In the genomic region with DNA sequence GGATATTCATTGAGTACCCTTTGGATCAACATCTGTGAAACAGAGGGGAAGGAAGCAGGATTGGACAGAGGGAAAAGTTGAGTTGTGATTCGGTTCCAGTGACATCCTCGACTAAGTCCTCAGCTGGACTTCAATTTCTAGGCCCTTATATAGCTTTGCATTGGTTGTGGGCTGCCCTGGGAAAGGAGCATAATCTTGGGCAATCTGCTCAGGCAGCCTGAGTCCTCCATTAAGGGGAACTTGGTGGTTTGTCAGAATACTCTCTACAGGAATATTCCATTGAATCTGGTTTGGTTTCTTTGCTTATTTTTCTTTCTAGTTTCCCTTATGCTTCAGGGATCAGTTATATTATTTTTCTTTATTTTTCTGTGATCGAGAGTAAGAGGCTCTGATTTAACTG, we compare ENCODE assay signal across 1 cellular context.
TF ChIP-seq lines count a peak whose summit lies in the region.

No MANE protein-coding gene starts in this region.

TF ChIP-seq in HepG2, 621 proteins besides CTCF, POLR2A, EP300 and RAD21 (continued from another document):
- TF ChIP-seq, protein P1, sequence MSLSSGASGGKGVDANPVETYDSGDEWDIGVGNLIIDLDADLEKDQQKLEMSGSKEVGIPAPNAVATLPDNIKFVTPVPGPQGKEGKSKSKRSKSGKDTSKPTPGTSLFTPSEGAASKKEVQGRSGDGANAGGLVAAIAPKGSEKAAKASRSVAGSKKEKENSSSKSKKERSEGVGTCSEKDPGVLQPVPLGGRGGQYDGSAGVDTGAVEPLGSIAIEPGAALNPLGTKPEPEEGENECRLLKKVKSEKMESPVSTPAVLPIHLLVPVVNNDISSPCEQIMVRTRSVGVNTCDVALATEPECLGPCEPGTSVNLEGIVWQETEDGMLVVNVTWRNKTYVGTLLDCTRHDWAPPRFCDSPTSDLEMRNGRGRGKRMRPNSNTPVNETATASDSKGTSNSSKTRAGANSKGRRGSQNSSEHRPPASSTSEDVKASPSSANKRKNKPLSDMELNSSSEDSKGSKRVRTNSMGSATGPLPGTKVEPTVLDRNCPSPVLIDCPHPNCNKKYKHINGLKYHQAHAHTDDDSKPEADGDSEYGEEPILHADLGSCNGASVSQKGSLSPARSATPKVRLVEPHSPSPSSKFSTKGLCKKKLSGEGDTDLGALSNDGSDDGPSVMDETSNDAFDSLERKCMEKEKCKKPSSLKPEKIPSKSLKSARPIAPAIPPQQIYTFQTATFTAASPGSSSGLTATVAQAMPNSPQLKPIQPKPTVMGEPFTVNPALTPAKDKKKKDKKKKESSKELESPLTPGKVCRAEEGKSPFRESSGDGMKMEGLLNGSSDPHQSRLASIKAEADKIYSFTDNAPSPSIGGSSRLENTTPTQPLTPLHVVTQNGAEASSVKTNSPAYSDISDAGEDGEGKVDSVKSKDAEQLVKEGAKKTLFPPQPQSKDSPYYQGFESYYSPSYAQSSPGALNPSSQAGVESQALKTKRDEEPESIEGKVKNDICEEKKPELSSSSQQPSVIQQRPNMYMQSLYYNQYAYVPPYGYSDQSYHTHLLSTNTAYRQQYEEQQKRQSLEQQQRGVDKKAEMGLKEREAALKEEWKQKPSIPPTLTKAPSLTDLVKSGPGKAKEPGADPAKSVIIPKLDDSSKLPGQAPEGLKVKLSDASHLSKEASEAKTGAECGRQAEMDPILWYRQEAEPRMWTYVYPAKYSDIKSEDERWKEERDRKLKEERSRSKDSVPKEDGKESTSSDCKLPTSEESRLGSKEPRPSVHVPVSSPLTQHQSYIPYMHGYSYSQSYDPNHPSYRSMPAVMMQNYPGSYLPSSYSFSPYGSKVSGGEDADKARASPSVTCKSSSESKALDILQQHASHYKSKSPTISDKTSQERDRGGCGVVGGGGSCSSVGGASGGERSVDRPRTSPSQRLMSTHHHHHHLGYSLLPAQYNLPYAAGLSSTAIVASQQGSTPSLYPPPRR (CRISPR knock-in tag; IDR thresholded peaks at IDR 0.05; ENCODE audit: borderline replicate concordance): no peak
- no peak for TF ChIP-seq KLF12 (CRISPR knock-in tag; IDR thresholded peaks at IDR 0.05; ENCODE audit: borderline replicate concordance)
- no peak for TF ChIP-seq HOXA7 (CRISPR knock-in tag; IDR thresholded peaks at IDR 0.05)
- TF ChIP-seq CBFB (CRISPR knock-in tag; IDR thresholded peaks at IDR 0.05): no peak
- TF ChIP-seq ATF1 (CRISPR knock-in tag; IDR thresholded peaks at IDR 0.05): no peak
- TF ChIP-seq, protein P2, sequence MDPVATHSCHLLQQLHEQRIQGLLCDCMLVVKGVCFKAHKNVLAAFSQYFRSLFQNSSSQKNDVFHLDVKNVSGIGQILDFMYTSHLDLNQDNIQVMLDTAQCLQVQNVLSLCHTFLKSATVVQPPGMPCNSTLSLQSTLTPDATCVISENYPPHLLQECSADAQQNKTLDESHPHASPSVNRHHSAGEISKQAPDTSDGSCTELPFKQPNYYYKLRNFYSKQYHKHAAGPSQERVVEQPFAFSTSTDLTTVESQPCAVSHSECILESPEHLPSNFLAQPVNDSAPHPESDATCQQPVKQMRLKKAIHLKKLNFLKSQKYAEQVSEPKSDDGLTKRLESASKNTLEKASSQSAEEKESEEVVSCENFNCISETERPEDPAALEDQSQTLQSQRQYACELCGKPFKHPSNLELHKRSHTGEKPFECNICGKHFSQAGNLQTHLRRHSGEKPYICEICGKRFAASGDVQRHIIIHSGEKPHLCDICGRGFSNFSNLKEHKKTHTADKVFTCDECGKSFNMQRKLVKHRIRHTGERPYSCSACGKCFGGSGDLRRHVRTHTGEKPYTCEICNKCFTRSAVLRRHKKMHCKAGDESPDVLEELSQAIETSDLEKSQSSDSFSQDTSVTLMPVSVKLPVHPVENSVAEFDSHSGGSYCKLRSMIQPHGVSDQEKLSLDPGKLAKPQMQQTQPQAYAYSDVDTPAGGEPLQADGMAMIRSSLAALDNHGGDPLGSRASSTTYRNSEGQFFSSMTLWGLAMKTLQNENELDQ (CRISPR knock-in tag; IDR thresholded peaks at IDR 0.05; ENCODE audit: borderline replicate concordance): no peak
- no peak for TF ChIP-seq ZNF670 (CRISPR knock-in tag; IDR thresholded peaks at IDR 0.05; ENCODE audit: borderline replicate concordance)
